23 cellular contexts compared by ENCODE assay signal in the genomic region with DNA sequence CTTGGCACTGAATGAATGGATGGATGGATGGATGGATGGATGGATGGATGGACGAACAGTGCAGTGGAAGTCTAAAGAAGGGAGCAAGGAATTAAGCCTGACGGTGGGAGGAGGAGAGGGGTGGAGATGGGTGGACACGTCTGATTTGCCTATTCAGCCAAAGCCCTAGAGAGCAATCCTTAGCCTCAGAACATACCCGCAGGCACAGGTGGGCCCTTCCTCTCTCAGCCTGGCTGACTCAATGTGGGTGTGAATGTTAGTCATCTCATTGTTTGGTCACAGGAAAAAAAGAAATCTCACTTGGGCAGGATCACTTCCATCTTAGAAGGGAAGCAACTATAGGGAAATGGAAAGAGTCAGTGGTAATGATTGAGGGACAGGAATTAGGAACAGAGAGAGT.
DNase-seq lines count a peak whose midpoint lies in the region; ATAC-seq and TF ChIP-seq lines count a peak whose summit lies in the region.
"Had no signal": no experiment of that assay in that cellular context is flagged by ENCODE, and none has a peak within 500 bp of the region (broad histone marks: within the 10 kb centered on the region; RNA-seq: fewer than 3 reads in every experiment).

No MANE protein-coding gene starts in this region.

- peak; percentile 75 for DNase-seq in Daoy (ENCODE audit: low read depth)
- DNase-seq in MV-4-11 (lab: John Stamatoyannopoulos, UW) = peak; percentile 58
- DNase-seq in endodermal cell = peak; percentile 27
- no peak for DNase-seq in mucosa of descending colon
- no peak for DNase-seq in H7
- no peak for DNase-seq in progenitor cell of endocrine pancreas (ENCODE audit: low spot score, unreplicated experiment)
- DNase-seq: activated CD8-positive, alpha-beta memory T cell treated with anti-CD3 and anti-CD28 coated beads, Interleukin-2, amount 10 ng/mL, durations not matched to agents 7 days and 5 days; anterior cingulate cortex; cortex of kidney; GF-D8; KG1; naive B cell; NCI-H1436; NCI-H510A; Peyer's patch; psoas muscle; stimulated activated CD4-positive, alpha-beta T cell treated with anti-CD3 and anti-CD28 coated beads, Interleukin-12 subunit alpha, Interleukin-12 subunit beta, amount 100 ng/mL, for 4 hours; stomach; T-helper 1 cell had no signal

- H3K27ac ChIP-seq in endodermal cell (ENCODE audit: low read depth, low read length) = no peak overlapping the region
- H3K27ac ChIP-seq: hepatocyte, Peyer's patch, psoas muscle, stomach had no signal

- intact Hi-C loops in mucosa of descending colon (cut with DNase I, micrococcal nuclease) = loop anchor here in 1 of 2 donors (10.0 kb wide), 1 partner anchor 155 kb away; no protein-coding TSS in a partner anchor

- H3K4me1 ChIP-seq in endodermal cell (ENCODE audit: control insufficient read depth, insufficient read depth, low read length) (peaks cover 3% of the 10 kb centered on the region), mucosa of descending colon (ENCODE audit: low read depth) (peaks cover 8% of the 10 kb centered on the region)

- H3K36me3 Mint-ChIP-seq in endodermal cell (ENCODE audit: low read depth) = no peaks in the 10 kb centered on the region
- no peaks in the 10 kb centered on the region for H3K36me3 Mint-ChIP-seq in progenitor cell of endocrine pancreas (ENCODE audit: insufficient read depth)
- H3K36me3 Mint-ChIP-seq: activated CD8-positive, alpha-beta memory T cell treated with anti-CD3 and anti-CD28 coated beads, Interleukin-2, amount 10 ng/mL, durations not matched to agents 7 days and 5 days; naive B cell had no signal

- H3K27ac Mint-ChIP-seq in endodermal cell (no peak overlapping the region), progenitor cell of endocrine pancreas (no peak overlapping the region)
- H3K27ac Mint-ChIP-seq: activated CD8-positive, alpha-beta memory T cell treated with anti-CD3 and anti-CD28 coated beads, Interleukin-2, amount 10 ng/mL, durations not matched to agents 7 days and 5 days; naive B cell had no signal

- ATAC-seq in mucosa of descending colon (peak; percentile 29), GM21529 (IDR thresholded peaks at IDR 0.05; ENCODE audit: unreplicated experiment) (no peak), HG03571 (IDR thresholded peaks at IDR 0.05; ENCODE audit: unreplicated experiment) (no peak)
- ATAC-seq: activated CD4-positive, CD25-positive, alpha-beta regulatory T cell treated with anti-CD3 and anti-CD28 coated beads, Interleukin-2, amount 50 U/mL, for 24 hours; activated CD8-positive, alpha-beta memory T cell treated with anti-CD3 and anti-CD28 coated beads, Interleukin-2, amount 10 ng/mL, durations not matched to agents 7 days and 5 days had no signal

- H3K4me3 ChIP-seq in endodermal cell (ENCODE audit: low read length) (no peak overlapping the region), mucosa of descending colon (no peak overlapping the region), H7 (ENCODE audit: insufficient read depth, low read depth, low read length) (no peak overlapping the region)
- H3K4me3 ChIP-seq: hepatocyte, Peyer's patch, psoas muscle, stomach had no signal

- TF ChIP-seq CTCF in endodermal cell (conservative IDR thresholded peaks at IDR 0.05) = no peak
- TF ChIP-seq CTCF in mucosa of descending colon (IDR thresholded peaks at IDR 0.05) = no peak
- TF ChIP-seq CTCF in progenitor cell of endocrine pancreas (IDR thresholded peaks at IDR 0.05; ENCODE audit: unreplicated experiment) = no peak

- H3K27me3 Mint-ChIP-seq in endodermal cell (ENCODE audit: insufficient read depth) (no peaks in the 10 kb centered on the region), progenitor cell of endocrine pancreas (no peaks in the 10 kb centered on the region)

- no peaks in the 10 kb centered on the region for H3K36me3 ChIP-seq in endodermal cell (ENCODE audit: control insufficient read depth, insufficient read depth, low read length)
- no peaks in the 10 kb centered on the region for H3K36me3 ChIP-seq in mucosa of descending colon (ENCODE audit: low read depth)
- H3K36me3 ChIP-seq in H7 (replicated peaks; ENCODE audit: control insufficient read depth, insufficient read depth, low read length) = no peaks in the 10 kb centered on the region
- H3K36me3 ChIP-seq: Peyer's patch, stomach had no signal

- H3K27me3 ChIP-seq in endodermal cell (ENCODE audit: control insufficient read depth, insufficient read depth, low read length, poor library complexity, severe bottlenecking) (no peaks in the 10 kb centered on the region), H7 (ENCODE audit: control insufficient read depth, insufficient read depth, low read length) (no peaks in the 10 kb centered on the region)
- H3K27me3 ChIP-seq: hepatocyte, Peyer's patch, stomach had no signal

- 75 to 84% methylated on average over 3 to 4 of the region's 4 CpGs for WGBS in endodermal cell (ENCODE audit: insufficient coverage in 1 of 2, insufficient read length in 1 of 2), 2 experiments

- H3K9ac ChIP-seq in endodermal cell (ENCODE audit: extremely low read depth, low read length, poor library complexity, severe bottlenecking) = no peak overlapping the region

- H3K9me3 ChIP-seq in endodermal cell (ENCODE audit: control insufficient read depth, low read length) (no peaks in the 10 kb centered on the region), mucosa of descending colon (no peaks in the 10 kb centered on the region)
- H3K9me3 ChIP-seq: Peyer's patch, psoas muscle, stomach had no signal

- peaks cover 37% of the 10 kb centered on the region for H3K9me3 Mint-ChIP-seq in endodermal cell
- H3K9me3 Mint-ChIP-seq in progenitor cell of endocrine pancreas (ENCODE audit: low read depth) = peaks cover 14% of the 10 kb centered on the region
- H3K9me3 Mint-ChIP-seq: naive B cell had no signal

- H3K4me3 Mint-ChIP-seq in endodermal cell (no peak overlapping the region), progenitor cell of endocrine pancreas (ENCODE audit: low read depth) (no peak overlapping the region)
- H3K4me3 Mint-ChIP-seq: activated CD8-positive, alpha-beta memory T cell treated with anti-CD3 and anti-CD28 coated beads, Interleukin-2, amount 10 ng/mL, durations not matched to agents 7 days and 5 days; naive B cell had no signal

- H3K4me1 Mint-ChIP-seq in endodermal cell = peaks cover 4% of the 10 kb centered on the region
- H3K4me1 Mint-ChIP-seq in progenitor cell of endocrine pancreas (ENCODE audit: low read depth) = peaks cover 3% of the 10 kb centered on the region
- H3K4me1 Mint-ChIP-seq: activated CD8-positive, alpha-beta memory T cell treated with anti-CD3 and anti-CD28 coated beads, Interleukin-2, amount 10 ng/mL, durations not matched to agents 7 days and 5 days; naive B cell had no signal

Comparison
In these comparisons a context has a peak if more than half of its experiments do, and no peak if none do; other contexts are left out.
1. DNase-seq: peak in Daoy (single experiment), MV-4-11 (single experiment) and endodermal cell (single experiment); none in mucosa of descending colon (0 of 3), H7 (single experiment) and progenitor cell of endocrine pancreas (single experiment).